In the genomic region with DNA sequence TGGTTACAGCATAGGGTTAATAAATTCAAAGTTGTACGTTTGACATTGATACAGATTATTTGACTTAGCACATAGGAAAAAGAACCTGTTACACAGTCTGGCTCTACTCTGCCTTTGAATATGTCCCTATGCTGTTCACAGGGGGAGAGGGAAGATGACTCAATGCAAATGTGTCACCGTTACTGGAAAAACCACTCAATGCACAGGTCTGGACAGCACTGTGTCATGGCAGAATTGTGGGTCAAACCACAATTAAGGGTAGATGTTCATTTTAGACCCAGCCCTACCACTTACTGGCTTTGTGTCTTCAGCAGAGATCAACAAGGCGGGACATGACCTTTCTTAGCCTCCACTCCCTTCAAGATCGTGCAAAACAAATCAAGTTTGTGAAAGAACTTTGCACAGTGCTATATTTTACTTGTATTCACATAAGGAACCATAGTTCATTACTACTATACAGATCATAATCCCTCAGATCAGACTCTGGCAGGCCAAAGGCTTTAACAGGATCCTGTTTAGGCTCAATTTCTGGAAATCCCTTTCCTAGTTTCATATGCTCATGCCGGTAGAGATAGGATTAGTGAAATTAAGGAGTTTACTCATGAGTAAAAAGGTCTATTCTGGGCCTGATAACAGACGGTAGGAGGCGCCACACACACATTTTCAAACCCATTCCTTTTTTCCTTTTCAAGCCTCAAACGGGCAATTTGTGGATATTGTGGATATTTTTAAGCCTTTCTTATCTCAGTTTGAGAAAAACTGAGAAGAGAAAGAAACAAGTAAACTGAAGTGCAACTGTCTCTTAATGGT, we compare ENCODE assay signal across 1 cellular context.
TF ChIP-seq lines count a peak whose summit lies in the region.

No MANE protein-coding gene starts in this region.

TF ChIP-seq in GM12878, 131 proteins besides CTCF, POLR2A, EP300 and RAD21 (continued from another document):
- TF ChIP-seq, protein P1, sequence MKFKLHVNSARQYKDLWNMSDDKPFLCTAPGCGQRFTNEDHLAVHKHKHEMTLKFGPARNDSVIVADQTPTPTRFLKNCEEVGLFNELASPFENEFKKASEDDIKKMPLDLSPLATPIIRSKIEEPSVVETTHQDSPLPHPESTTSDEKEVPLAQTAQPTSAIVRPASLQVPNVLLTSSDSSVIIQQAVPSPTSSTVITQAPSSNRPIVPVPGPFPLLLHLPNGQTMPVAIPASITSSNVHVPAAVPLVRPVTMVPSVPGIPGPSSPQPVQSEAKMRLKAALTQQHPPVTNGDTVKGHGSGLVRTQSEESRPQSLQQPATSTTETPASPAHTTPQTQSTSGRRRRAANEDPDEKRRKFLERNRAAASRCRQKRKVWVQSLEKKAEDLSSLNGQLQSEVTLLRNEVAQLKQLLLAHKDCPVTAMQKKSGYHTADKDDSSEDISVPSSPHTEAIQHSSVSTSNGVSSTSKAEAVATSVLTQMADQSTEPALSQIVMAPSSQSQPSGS (IDR thresholded peaks at IDR 0.05; ENCODE audit: low read length) = peak; percentile 53; the same call in 1 of the 2 replicates
- no peak for TF ChIP-seq RB1 (IDR thresholded peaks at IDR 0.05; ENCODE audit: borderline replicate concordance)
- TF ChIP-seq DPF2 (IDR thresholded peaks at IDR 0.05) = no peak
- TF ChIP-seq CBFB (IDR thresholded peaks at IDR 0.05; ENCODE audit: low read depth) = peak; percentile 52; the same call in 1 of the 2 replicates
- no peak for TF ChIP-seq TCF7 (IDR thresholded peaks at IDR 0.05; ENCODE audit: borderline replicate concordance)
- no peak for TF ChIP-seq GABPA (IDR thresholded peaks at IDR 0.05; ENCODE audit: low read depth)
